Comparison of ENCODE assay signal across 24 cellular contexts in the genomic region with DNA sequence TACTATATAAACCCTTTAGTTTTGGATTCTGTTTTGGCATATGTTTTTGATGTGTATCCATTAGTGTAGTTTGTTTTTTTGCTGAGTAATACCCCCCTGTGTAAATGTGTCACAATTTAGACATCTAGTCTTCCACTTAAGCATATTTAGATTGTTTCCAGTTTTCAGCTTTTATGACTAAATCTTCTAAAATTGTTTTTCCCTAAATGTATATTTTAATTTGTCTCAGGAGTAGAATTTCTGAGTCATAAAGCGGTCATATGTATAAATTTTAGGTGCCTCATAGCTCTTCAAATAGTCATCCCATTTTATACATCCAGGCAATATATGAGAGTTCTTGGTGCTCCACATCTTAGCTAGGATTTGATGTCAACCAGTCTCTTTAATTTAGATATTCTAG.
"Had no signal": no experiment of that assay in that cellular context is flagged by ENCODE, and none has a peak within 500 bp of the region (broad histone marks: within the 10 kb centered on the region; RNA-seq: fewer than 3 reads in every experiment).

No MANE protein-coding gene starts in this region.

- ATAC-seq: activated CD4-positive, CD25-positive, alpha-beta regulatory T cell treated with anti-CD3 and anti-CD28 coated beads, Interleukin-2, amount 50 U/mL, for 24 hours; sciatic nerve; stimulated activated naive B cell treated with anti-CD40 and anti-IgM and Interleukin-4, amounts not matched to agents 10 μg/mL and 1 μg/mL and 100 μg/mL, for 72 hours; upper lobe of right lung had no signal

- H3K27ac ChIP-seq: esophagus muscularis mucosa, ovary, stomach, thyroid gland, upper lobe of right lung, WERI-Rb-1 had no signal

- H3K4me3 ChIP-seq: esophagus muscularis mucosa, ovary, smooth muscle cell, stomach, thyroid gland, upper lobe of right lung had no signal

- H3K9me3 ChIP-seq: esophagus muscularis mucosa, ovary, thyroid gland, upper lobe of right lung had no signal

- H3K27me3 ChIP-seq: esophagus muscularis mucosa, ovary, stomach, thyroid gland, upper lobe of right lung had no signal

- DNase-seq: activated CD4-positive, alpha-beta memory T cell treated with anti-CD3 and anti-CD28 coated beads for 36 hours; activated CD4-positive, alpha-beta T cell treated with anti-CD3 and anti-CD28 coated beads for 48 hours; activated CD8-positive, alpha-beta memory T cell treated with anti-CD3 and anti-CD28 coated beads, Interleukin-2, amount 50 U/mL, for 4 hours; activated effector memory CD4-positive, alpha-beta T cell treated with anti-CD3 and anti-CD28 coated beads, Interleukin-2, amount 50 U/mL, for 16 hours; activated naive CD4-positive, alpha-beta T cell treated with anti-CD3 and anti-CD28 coated beads for 36 hours; activated naive CD8-positive, alpha-beta T cell treated with anti-CD3 and anti-CD28 coated beads for 36 hours; activated T-cell treated with anti-CD3 and anti-CD28 coated beads, Interleukin-2, amount 50 U/mL, for 1 hour; central memory CD4-positive, alpha-beta T cell; head of caudate nucleus; hypothalamus; naive B cell; ovary; retina; stimulated activated CD4-positive, alpha-beta T cell treated with anti-CD3 and anti-CD28 coated beads, Interleukin-15, amount 100 ng/mL, for 24 hours; stimulated activated CD4-positive, alpha-beta T cell treated with anti-CD3 and anti-CD28 coated beads, Interleukin-2, amount 100 ng/mL, for 24 hours; stimulated activated naive B cell treated with anti-CD40 and anti-IgM and Interleukin-4, amounts not matched to agents 10 μg/mL and 1 μg/mL and 100 μg/mL, for 72 hours; stomach; thyroid gland; upper lobe of right lung; WERI-Rb-1 had no signal

- H3K4me1 ChIP-seq: esophagus muscularis mucosa, stomach, thyroid gland, upper lobe of right lung had no signal

- H3K4me2 ChIP-seq: smooth muscle cell had no signal

- H3K36me3 ChIP-seq: esophagus muscularis mucosa, ovary, stomach, thyroid gland, upper lobe of right lung, WERI-Rb-1 had no signal
